ENCODE assay signal across 1 cellular context in the genomic region with DNA sequence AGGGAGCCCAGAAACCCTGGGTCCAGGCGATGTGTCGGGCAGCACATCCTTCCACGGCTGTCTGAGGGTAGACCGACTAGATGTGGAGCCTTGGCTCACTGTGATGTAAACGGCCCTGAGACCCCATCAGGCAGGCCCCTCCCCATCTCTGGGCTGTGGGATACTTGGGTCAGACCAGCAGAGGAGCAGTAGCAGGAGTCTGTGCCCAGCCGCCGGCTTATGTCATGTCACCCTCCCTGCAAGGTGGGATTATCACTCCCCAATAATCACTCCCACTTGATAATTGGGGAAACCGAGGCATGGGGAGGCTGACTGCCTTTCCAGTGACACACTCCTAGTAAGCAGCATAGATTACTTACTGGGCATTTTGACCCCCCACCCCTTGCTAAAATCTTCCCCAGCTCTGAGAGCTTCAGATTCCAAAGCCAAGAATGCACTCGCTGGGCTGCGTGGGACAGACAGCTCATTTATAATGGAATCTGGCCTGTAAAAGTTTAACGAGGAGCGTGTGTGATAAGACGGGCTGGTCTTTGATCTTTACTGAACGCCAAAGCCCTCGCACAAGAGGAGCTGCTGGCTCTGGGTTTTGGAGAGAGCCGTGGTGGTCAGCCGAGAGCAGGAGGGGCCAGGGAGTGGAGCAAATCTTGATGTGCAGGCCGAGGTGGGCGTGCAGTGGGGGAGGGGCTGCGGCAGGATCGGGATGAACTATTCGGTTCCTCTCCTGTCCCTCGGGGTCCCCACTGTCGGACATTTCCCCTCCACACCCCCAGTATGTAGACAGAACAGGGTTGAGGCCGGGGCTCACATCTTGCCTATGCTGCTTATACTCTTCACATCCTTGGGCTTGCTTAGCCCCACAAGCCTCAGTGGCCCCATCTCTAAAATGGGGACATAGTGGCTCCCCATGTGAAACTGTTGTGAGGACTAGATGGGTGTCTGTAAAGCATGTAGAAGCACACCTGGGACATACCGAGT.
TF ChIP-seq lines count a peak whose summit lies in the region.

No MANE protein-coding gene starts in this region.

TF ChIP-seq in HepG2, 621 proteins besides CTCF, POLR2A, EP300 and RAD21 (continued from another document and continues in another):
- TF ChIP-seq, protein P1, sequence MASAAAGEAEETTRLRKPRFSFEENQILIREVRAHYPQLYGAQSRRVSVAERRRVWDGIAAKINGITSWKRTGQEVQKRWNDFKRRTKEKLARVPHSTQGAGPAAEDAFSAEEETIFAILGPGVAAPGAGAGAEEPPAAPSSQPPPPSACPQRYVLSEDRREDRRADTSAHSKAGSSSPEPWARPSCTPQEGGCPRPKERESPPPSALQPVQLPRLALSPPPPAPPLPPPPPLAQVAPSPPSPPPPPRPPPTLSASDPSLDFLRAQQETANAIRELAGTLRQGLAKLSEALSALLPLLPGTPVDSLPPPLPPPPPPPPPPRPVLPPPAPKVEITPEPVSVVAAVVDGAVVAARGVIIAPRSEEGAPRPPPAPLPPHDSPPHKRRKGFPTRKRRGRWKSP (CRISPR knock-in tag; IDR thresholded peaks at IDR 0.05) = peak; percentile 34; the same call in 1 of the 2 replicates
- peak; percentile 84 for TF ChIP-seq TBX2 (CRISPR knock-in tag; IDR thresholded peaks at IDR 0.05; ENCODE audit: borderline replicate concordance)
- TF ChIP-seq MTA1 (CRISPR knock-in tag; IDR thresholded peaks at IDR 0.05; ENCODE audit: borderline replicate concordance) = peak; percentile 59; the same call in 1 of the 2 replicates
- TF ChIP-seq HNF4A (CRISPR knock-in tag; IDR thresholded peaks at IDR 0.05) = peak; percentile 82
- TF ChIP-seq, protein P2, sequence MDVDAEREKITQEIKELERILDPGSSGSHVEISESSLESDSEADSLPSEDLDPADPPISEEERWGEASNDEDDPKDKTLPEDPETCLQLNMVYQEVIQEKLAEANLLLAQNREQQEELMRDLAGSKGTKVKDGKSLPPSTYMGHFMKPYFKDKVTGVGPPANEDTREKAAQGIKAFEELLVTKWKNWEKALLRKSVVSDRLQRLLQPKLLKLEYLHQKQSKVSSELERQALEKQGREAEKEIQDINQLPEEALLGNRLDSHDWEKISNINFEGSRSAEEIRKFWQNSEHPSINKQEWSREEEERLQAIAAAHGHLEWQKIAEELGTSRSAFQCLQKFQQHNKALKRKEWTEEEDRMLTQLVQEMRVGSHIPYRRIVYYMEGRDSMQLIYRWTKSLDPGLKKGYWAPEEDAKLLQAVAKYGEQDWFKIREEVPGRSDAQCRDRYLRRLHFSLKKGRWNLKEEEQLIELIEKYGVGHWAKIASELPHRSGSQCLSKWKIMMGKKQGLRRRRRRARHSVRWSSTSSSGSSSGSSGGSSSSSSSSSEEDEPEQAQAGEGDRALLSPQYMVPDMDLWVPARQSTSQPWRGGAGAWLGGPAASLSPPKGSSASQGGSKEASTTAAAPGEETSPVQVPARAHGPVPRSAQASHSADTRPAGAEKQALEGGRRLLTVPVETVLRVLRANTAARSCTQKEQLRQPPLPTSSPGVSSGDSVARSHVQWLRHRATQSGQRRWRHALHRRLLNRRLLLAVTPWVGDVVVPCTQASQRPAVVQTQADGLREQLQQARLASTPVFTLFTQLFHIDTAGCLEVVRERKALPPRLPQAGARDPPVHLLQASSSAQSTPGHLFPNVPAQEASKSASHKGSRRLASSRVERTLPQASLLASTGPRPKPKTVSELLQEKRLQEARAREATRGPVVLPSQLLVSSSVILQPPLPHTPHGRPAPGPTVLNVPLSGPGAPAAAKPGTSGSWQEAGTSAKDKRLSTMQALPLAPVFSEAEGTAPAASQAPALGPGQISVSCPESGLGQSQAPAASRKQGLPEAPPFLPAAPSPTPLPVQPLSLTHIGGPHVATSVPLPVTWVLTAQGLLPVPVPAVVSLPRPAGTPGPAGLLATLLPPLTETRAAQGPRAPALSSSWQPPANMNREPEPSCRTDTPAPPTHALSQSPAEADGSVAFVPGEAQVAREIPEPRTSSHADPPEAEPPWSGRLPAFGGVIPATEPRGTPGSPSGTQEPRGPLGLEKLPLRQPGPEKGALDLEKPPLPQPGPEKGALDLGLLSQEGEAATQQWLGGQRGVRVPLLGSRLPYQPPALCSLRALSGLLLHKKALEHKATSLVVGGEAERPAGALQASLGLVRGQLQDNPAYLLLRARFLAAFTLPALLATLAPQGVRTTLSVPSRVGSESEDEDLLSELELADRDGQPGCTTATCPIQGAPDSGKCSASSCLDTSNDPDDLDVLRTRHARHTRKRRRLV (CRISPR knock-in tag; IDR thresholded peaks at IDR 0.05) = peak; percentile 53; the same call in 1 of the 2 replicates
- TF ChIP-seq ZNF737 (CRISPR knock-in tag; IDR thresholded peaks at IDR 0.05; ENCODE audit: borderline replicate concordance) = no peak
- TF ChIP-seq, protein P3, sequence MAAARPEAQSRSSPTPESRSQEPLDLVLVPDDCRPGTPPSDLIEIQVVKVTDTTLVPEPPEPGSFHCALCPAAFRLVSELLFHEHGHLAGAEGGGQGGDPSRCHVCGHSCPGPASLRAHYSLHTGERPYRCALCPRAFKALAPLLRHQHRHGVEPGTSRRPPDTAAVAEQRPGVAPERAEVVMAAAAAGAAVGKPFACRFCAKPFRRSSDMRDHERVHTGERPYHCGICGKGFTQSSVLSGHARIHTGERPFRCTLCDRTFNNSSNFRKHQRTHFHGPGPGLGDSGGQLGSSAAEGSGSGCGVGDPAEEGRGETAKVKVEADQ (CRISPR knock-in tag; IDR thresholded peaks at IDR 0.05; ENCODE audit: borderline replicate concordance) = no peak; the same call in 1 of the 2 replicates
- TF ChIP-seq, protein P4, sequence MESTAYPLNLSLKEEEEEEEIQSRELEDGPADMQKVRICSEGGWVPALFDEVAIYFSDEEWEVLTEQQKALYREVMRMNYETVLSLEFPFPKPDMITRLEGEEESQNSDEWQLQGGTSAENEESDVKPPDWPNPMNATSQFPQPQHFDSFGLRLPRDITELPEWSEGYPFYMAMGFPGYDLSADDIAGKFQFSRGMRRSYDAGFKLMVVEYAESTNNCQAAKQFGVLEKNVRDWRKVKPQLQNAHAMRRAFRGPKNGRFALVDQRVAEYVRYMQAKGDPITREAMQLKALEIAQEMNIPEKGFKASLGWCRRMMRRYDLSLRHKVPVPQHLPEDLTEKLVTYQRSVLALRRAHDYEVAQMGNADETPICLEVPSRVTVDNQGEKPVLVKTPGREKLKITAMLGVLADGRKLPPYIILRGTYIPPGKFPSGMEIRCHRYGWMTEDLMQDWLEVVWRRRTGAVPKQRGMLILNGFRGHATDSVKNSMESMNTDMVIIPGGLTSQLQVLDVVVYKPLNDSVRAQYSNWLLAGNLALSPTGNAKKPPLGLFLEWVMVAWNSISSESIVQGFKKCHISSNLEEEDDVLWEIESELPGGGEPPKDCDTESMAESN (CRISPR knock-in tag; conservative IDR thresholded peaks at IDR 0.05) = peak; percentile 74; the same call in 1 of the 2 replicates
- TF ChIP-seq, protein P5, sequence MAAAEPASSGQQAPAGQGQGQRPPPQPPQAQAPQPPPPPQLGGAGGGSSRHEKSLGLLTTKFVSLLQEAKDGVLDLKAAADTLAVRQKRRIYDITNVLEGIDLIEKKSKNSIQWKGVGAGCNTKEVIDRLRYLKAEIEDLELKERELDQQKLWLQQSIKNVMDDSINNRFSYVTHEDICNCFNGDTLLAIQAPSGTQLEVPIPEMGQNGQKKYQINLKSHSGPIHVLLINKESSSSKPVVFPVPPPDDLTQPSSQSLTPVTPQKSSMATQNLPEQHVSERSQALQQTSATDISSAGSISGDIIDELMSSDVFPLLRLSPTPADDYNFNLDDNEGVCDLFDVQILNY (CRISPR knock-in tag; conservative IDR thresholded peaks at IDR 0.05) = no peak
- TF ChIP-seq, protein P6, sequence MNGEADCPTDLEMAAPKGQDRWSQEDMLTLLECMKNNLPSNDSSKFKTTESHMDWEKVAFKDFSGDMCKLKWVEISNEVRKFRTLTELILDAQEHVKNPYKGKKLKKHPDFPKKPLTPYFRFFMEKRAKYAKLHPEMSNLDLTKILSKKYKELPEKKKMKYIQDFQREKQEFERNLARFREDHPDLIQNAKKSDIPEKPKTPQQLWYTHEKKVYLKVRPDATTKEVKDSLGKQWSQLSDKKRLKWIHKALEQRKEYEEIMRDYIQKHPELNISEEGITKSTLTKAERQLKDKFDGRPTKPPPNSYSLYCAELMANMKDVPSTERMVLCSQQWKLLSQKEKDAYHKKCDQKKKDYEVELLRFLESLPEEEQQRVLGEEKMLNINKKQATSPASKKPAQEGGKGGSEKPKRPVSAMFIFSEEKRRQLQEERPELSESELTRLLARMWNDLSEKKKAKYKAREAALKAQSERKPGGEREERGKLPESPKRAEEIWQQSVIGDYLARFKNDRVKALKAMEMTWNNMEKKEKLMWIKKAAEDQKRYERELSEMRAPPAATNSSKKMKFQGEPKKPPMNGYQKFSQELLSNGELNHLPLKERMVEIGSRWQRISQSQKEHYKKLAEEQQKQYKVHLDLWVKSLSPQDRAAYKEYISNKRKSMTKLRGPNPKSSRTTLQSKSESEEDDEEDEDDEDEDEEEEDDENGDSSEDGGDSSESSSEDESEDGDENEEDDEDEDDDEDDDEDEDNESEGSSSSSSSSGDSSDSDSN (CRISPR knock-in tag; IDR thresholded peaks at IDR 0.05) = no peak
- no peak for TF ChIP-seq KAT8 (CRISPR knock-in tag; IDR thresholded peaks at IDR 0.05)
- peak; percentile 48; the same call in 1 of the 2 replicates for TF ChIP-seq MEIS1 (CRISPR knock-in tag; IDR thresholded peaks at IDR 0.05; ENCODE audit: borderline replicate concordance)
- 0 out of 2 replicates have a peak, but pooled peaks have one; percentile 12 for TF ChIP-seq SMAD3 (CRISPR knock-in tag; IDR thresholded peaks at IDR 0.05)
- TF ChIP-seq, protein P7, sequence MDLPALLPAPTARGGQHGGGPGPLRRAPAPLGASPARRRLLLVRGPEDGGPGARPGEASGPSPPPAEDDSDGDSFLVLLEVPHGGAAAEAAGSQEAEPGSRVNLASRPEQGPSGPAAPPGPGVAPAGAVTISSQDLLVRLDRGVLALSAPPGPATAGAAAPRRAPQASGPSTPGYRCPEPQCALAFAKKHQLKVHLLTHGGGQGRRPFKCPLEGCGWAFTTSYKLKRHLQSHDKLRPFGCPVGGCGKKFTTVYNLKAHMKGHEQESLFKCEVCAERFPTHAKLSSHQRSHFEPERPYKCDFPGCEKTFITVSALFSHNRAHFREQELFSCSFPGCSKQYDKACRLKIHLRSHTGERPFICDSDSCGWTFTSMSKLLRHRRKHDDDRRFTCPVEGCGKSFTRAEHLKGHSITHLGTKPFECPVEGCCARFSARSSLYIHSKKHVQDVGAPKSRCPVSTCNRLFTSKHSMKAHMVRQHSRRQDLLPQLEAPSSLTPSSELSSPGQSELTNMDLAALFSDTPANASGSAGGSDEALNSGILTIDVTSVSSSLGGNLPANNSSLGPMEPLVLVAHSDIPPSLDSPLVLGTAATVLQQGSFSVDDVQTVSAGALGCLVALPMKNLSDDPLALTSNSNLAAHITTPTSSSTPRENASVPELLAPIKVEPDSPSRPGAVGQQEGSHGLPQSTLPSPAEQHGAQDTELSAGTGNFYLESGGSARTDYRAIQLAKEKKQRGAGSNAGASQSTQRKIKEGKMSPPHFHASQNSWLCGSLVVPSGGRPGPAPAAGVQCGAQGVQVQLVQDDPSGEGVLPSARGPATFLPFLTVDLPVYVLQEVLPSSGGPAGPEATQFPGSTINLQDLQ (CRISPR knock-in tag; IDR thresholded peaks at IDR 0.05) = 0 out of 2 replicates have a peak, but pooled peaks have one; percentile 83
- TF ChIP-seq, protein P8, sequence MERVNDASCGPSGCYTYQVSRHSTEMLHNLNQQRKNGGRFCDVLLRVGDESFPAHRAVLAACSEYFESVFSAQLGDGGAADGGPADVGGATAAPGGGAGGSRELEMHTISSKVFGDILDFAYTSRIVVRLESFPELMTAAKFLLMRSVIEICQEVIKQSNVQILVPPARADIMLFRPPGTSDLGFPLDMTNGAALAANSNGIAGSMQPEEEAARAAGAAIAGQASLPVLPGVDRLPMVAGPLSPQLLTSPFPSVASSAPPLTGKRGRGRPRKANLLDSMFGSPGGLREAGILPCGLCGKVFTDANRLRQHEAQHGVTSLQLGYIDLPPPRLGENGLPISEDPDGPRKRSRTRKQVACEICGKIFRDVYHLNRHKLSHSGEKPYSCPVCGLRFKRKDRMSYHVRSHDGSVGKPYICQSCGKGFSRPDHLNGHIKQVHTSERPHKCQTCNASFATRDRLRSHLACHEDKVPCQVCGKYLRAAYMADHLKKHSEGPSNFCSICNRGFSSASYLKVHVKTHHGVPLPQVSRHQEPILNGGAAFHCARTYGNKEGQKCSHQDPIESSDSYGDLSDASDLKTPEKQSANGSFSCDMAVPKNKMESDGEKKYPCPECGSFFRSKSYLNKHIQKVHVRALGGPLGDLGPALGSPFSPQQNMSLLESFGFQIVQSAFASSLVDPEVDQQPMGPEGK (CRISPR knock-in tag; IDR thresholded peaks at IDR 0.05) = peak; percentile 99
- TF ChIP-seq, protein P9, sequence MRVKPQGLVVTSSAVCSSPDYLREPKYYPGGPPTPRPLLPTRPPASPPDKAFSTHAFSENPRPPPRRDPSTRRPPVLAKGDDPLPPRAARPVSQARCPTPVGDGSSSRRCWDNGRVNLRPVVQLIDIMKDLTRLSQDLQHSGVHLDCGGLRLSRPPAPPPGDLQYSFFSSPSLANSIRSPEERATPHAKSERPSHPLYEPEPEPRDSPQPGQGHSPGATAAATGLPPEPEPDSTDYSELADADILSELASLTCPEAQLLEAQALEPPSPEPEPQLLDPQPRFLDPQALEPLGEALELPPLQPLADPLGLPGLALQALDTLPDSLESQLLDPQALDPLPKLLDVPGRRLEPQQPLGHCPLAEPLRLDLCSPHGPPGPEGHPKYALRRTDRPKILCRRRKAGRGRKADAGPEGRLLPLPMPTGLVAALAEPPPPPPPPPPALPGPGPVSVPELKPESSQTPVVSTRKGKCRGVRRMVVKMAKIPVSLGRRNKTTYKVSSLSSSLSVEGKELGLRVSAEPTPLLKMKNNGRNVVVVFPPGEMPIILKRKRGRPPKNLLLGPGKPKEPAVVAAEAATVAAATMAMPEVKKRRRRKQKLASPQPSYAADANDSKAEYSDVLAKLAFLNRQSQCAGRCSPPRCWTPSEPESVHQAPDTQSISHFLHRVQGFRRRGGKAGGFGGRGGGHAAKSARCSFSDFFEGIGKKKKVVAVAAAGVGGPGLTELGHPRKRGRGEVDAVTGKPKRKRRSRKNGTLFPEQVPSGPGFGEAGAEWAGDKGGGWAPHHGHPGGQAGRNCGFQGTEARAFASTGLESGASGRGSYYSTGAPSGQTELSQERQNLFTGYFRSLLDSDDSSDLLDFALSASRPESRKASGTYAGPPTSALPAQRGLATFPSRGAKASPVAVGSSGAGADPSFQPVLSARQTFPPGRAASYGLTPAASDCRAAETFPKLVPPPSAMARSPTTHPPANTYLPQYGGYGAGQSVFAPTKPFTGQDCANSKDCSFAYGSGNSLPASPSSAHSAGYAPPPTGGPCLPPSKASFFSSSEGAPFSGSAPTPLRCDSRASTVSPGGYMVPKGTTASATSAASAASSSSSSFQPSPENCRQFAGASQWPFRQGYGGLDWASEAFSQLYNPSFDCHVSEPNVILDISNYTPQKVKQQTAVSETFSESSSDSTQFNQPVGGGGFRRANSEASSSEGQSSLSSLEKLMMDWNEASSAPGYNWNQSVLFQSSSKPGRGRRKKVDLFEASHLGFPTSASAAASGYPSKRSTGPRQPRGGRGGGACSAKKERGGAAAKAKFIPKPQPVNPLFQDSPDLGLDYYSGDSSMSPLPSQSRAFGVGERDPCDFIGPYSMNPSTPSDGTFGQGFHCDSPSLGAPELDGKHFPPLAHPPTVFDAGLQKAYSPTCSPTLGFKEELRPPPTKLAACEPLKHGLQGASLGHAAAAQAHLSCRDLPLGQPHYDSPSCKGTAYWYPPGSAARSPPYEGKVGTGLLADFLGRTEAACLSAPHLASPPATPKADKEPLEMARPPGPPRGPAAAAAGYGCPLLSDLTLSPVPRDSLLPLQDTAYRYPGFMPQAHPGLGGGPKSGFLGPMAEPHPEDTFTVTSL (CRISPR knock-in tag; IDR thresholded peaks at IDR 0.05; ENCODE audit: borderline replicate concordance) = 0 out of 2 replicates have a peak, but pooled peaks have one; percentile 66
- peak; percentile 74 for TF ChIP-seq HDAC1 (CRISPR knock-in tag; IDR thresholded peaks at IDR 0.05)
- no peak for TF ChIP-seq ZMAT3 (CRISPR knock-in tag; conservative IDR thresholded peaks at IDR 0.05)
- no peak for TF ChIP-seq SUZ12 (IDR thresholded peaks at IDR 0.05; ENCODE audit: low read depth, low read length)
- no peak for TF ChIP-seq TBL1XR1 (IDR thresholded peaks at IDR 0.05; ENCODE audit: borderline replicate concordance, low read length, partially characterized antibody)
- TF ChIP-seq TCF12 (IDR thresholded peaks at IDR 0.05) = no peak
- peak; percentile 38; the same call in 1 of the 2 replicates for TF ChIP-seq TCF12 (CRISPR knock-in tag; IDR thresholded peaks at IDR 0.05)
